10 cellular contexts compared by ENCODE assay signal in genomic region chr9:93205045-93205768, GRCh38. TPM values are rescaled to one million over a fixed set of nuclear protein-coding genes. Genes with fewer than 3 reads are reported as not detected.
DNase-seq lines count a peak whose midpoint lies in the region; ATAC-seq and TF ChIP-seq lines count a peak whose summit lies in the region.
"Had no signal": no experiment of that assay in that cellular context is flagged by ENCODE, and none has a peak within 500 bp of the region (broad histone marks: within the 10 kb centered on the region; RNA-seq: fewer than 3 reads in every experiment).

No MANE protein-coding gene starts in this region.

- H3K9me3 Mint-ChIP-seq in activated naive CD4-positive, alpha-beta T cell treated with anti-CD3 and anti-CD28 coated beads, Interleukin-2, amount 10 ng/mL, durations not matched to agents 7 days and 5 days = peaks cover 7% of the 10 kb centered on the region

- no peak for TF ChIP-seq POLR2A in ovary (IDR thresholded peaks at IDR 0.05)

- CTCF ChIA-PET in activated naive CD4-positive, alpha-beta T cell treated with anti-CD3 and anti-CD28 coated beads, Interleukin-2, amount 10 ng/mL, durations not matched to agents 7 days and 5 days (lab: Charles Lee) = no interaction called here

- H3K4me3 ChIP-seq in ovary = no peak overlapping the region
- H3K4me3 ChIP-seq: SK-N-MC had no signal

- WGBS in ovary, 3 donors = 15 to 21% (median 15%) methylated on average over 14 of the region's 14 CpGs

- TF ChIP-seq EP300 in ovary (IDR thresholded peaks at IDR 0.05) = no peak

- TF ChIP-seq CTCF in ovary (IDR thresholded peaks at IDR 0.05) = no peak

- peaks cover 4% of the 10 kb centered on the region for H3K4me1 Mint-ChIP-seq in activated naive CD4-positive, alpha-beta T cell treated with anti-CD3 and anti-CD28 coated beads, Interleukin-2, amount 10 ng/mL, durations not matched to agents 7 days and 5 days

- no peaks in the 10 kb centered on the region for H3K36me3 ChIP-seq in ovary

- ATAC-seq in GM21367 (IDR thresholded peaks at IDR 0.05; ENCODE audit: unreplicated experiment) = no peak
- ATAC-seq in HG02970 (IDR thresholded peaks at IDR 0.05; ENCODE audit: low FRiP score, unreplicated experiment) = no peak

- no peaks in the 10 kb centered on the region for H3K9me3 ChIP-seq in ovary

- intact Hi-C loops in ovary (cut with DNase I) = no loop called here

- DNase-seq in COLO668 (lab: John Stamatoyannopoulos, UW; ENCODE audit: unreplicated experiment) = peak; percentile 66
- DNase-seq in NCI-H774 (lab: John Stamatoyannopoulos, UW) = peak; percentile 29
- DNase-seq in globus pallidus (ENCODE audit: low spot score) = peak; percentile 24
- DNase-seq in ovary = peak; percentile 35 to 67 (median 55)
- no peak for DNase-seq in activated naive CD4-positive, alpha-beta T cell treated with anti-CD3 and anti-CD28 coated beads, Interleukin-2, amount 10 ng/mL, durations not matched to agents 7 days and 5 days
- DNase-seq in AML-193 (lab: John Stamatoyannopoulos, UW) = no peak
- DNase-seq: activated effector memory CD4-positive, alpha-beta T cell treated with Interleukin-2 at 50 U/mL for 16 hours had no signal

- H3K36me3 Mint-ChIP-seq in activated naive CD4-positive, alpha-beta T cell treated with anti-CD3 and anti-CD28 coated beads, Interleukin-2, amount 10 ng/mL, durations not matched to agents 7 days and 5 days = no peaks in the 10 kb centered on the region

- no peaks in the 10 kb centered on the region for H3K27me3 ChIP-seq in ovary

- H3K27me3 Mint-ChIP-seq in activated naive CD4-positive, alpha-beta T cell treated with anti-CD3 and anti-CD28 coated beads, Interleukin-2, amount 10 ng/mL, durations not matched to agents 7 days and 5 days = peaks cover 8% of the 10 kb centered on the region

- H3K27ac ChIP-seq in ovary = no peak overlapping the region
- H3K27ac ChIP-seq: SK-N-MC had no signal

- H3K4me3 Mint-ChIP-seq in activated naive CD4-positive, alpha-beta T cell treated with anti-CD3 and anti-CD28 coated beads, Interleukin-2, amount 10 ng/mL, durations not matched to agents 7 days and 5 days = no peak overlapping the region

- no peak overlapping the region for H3K27ac Mint-ChIP-seq in activated naive CD4-positive, alpha-beta T cell treated with anti-CD3 and anti-CD28 coated beads, Interleukin-2, amount 10 ng/mL, durations not matched to agents 7 days and 5 days

- H3K4me1 ChIP-seq in ovary (ENCODE audit: insufficient read depth) = peaks cover 5% of the 10 kb centered on the region

RNA-seq across cellular contexts. Expression of gene WNK2, which starts 21.3 kb away (rescaled TPM):
- total RNA-seq in ovary = 10 to 100 TPM in 3 of 7 donors, 1 to 10 TPM in 4; 1.5 to 24.7 (median 7.1) TPM
- polyA plus RNA-seq in ovary = 1 to 10 TPM in 1 of 2 donors, under 1 TPM in 1; 0.53 to 1.0 TPM

Comparison
In these comparisons a context has a peak if more than half of its experiments do, and no peak if none do; other contexts are left out.
1. DNase-seq: peak in COLO668 (single experiment), NCI-H774 (single experiment), globus pallidus (single experiment) and ovary (5 of 5); none in activated naive CD4-positive, alpha-beta T cell treated with anti-CD3 and anti-CD28 coated beads, Interleukin-2, amount 10 ng/mL, durations not matched to agents 7 days and 5 days (single experiment) and AML-193 (0 of 2).